Comparison of ENCODE assay signal across 10 cellular contexts in genomic region chr3:192122832-192123594, GRCh38.
A peak's percentile ranks its signal among the peaks of the same experiment; 100 is the strongest.
DNase-seq lines count a peak whose midpoint lies in the region; ATAC-seq and TF ChIP-seq lines count a peak whose summit lies in the region.
"Had no signal": no experiment of that assay in that cellular context is flagged by ENCODE, and none has a peak within 500 bp of the region (broad histone marks: within the 10 kb centered on the region; RNA-seq: fewer than 3 reads in every experiment).

No MANE protein-coding gene starts in this region.

- no peaks in the 10 kb centered on the region for H3K9me3 ChIP-seq in WERI-Rb-1 (ENCODE audit: severe bottlenecking)

- no peak overlapping the region for H3K4me3 ChIP-seq in astrocyte of the spinal cord (ENCODE audit: low read depth, low read length)
- H3K4me3 ChIP-seq in WERI-Rb-1 (ENCODE audit: low read depth, low read length) = no peak overlapping the region

- peak; percentile 6 for DNase-seq in astrocyte of the spinal cord (ENCODE audit: low read depth, low spot score)
- DNase-seq in WERI-Rb-1 = no peak
- no peak for DNase-seq in NCI-H1105 treated with DMSO at 0.1 percent for 48 hours (lab: John Stamatoyannopoulos, UW)
- no peak for DNase-seq in HK-2 (ENCODE audit: unreplicated experiment)
- DNase-seq in NCI-H187 (lab: John Stamatoyannopoulos, UW) = no peak
- DNase-seq: naive thymus-derived CD4-positive, alpha-beta T cell; NCI-H510A treated with DMSO at 0.1 percent for 48 hours had no signal

- in situ Hi-C loops in astrocyte of the spinal cord (cut with HindIII; ENCODE audit: low sequenced_read_pairs) = no loop called here

- no peak overlapping the region for H3K27ac ChIP-seq in WERI-Rb-1

- ATAC-seq in GM18520 (IDR thresholded peaks at IDR 0.05; ENCODE audit: unreplicated experiment) = peak; percentile 56
- peak; percentile 85 for ATAC-seq in GM21529 (IDR thresholded peaks at IDR 0.05; ENCODE audit: unreplicated experiment)
- peak; percentile 74 for ATAC-seq in HG03196 (IDR thresholded peaks at IDR 0.05; ENCODE audit: unreplicated experiment)
- ATAC-seq: naive thymus-derived CD4-positive, alpha-beta T cell had no signal

- TF ChIP-seq CTCF in astrocyte of the spinal cord (IDR thresholded peaks at IDR 0.05; ENCODE audit: low read depth, low read length) (no peak), WERI-Rb-1 (IDR thresholded peaks at IDR 0.05; ENCODE audit: low read depth, low read length) (no peak)

- H3K27me3 ChIP-seq in WERI-Rb-1 (ENCODE audit: insufficient read depth, low read depth, severe bottlenecking) = no peaks in the 10 kb centered on the region

- H3K36me3 ChIP-seq in WERI-Rb-1 = no peaks in the 10 kb centered on the region
